ENCODE assay signal across 8 cellular contexts in genomic region chr9:105063665-105064247, GRCh38.
A peak's percentile ranks its signal among the peaks of the same experiment; 100 is the strongest.
DNase-seq lines count a peak whose midpoint lies in the region; ATAC-seq, FAIRE-seq and TF ChIP-seq lines count a peak whose summit lies in the region.

No MANE protein-coding gene starts in this region.

- intact Hi-C loops in ascending aorta (cut with DNase I), result loop anchor here (2.0 kb wide), 2 partner anchors 71 to 137 kb away; no protein-coding TSS in a partner anchor
- intact Hi-C loops in left colon (cut with DNase I, micrococcal nuclease), result loop anchor here in 1 of 2 donors (5.0 kb wide), 1 partner anchor 71 kb away; no protein-coding TSS in a partner anchor
- intact Hi-C loops in testis (cut with DNase I; ENCODE audit: low total_unique reads), result loop anchor here (10.0 kb wide), 1 partner anchor 69 kb away; no protein-coding TSS in a partner anchor

- H3K27me3 ChIP-seq in ascending aorta (no peaks in the 10 kb centered on the region), testis (no peaks in the 10 kb centered on the region)

- ATAC-seq in HG02938 (IDR thresholded peaks at IDR 0.05; ENCODE audit: unreplicated experiment), result peak; percentile 60
- ATAC-seq in left colon, result peak; percentile 9
- no peak for ATAC-seq in HG02798 (IDR thresholded peaks at IDR 0.05; ENCODE audit: poor library complexity, unreplicated experiment)

- H3K9me3 ChIP-seq in ascending aorta, result no peaks in the 10 kb centered on the region
- no peaks in the 10 kb centered on the region for H3K9me3 ChIP-seq in testis

- TF ChIP-seq CTCF in ascending aorta (IDR thresholded peaks at IDR 0.05), result no peak
- TF ChIP-seq CTCF in testis (IDR thresholded peaks at IDR 0.05), result no peak
- TF ChIP-seq CTCF in D721Med (IDR thresholded peaks at IDR 0.05; ENCODE audit: insufficient read depth, missing control alignments), result no peak

- H3K4me3 ChIP-seq in ascending aorta (no peak overlapping the region), testis (no peak overlapping the region)

- no peak for TF ChIP-seq POLR2A in testis (IDR thresholded peaks at IDR 0.05)

- no peak for FAIRE-seq in D721Med (lab: Jason Lieb, UNC)

- H3K36me3 ChIP-seq in ascending aorta (no peaks in the 10 kb centered on the region), testis (ENCODE audit: low read depth, missing control alignments) (no peaks in the 10 kb centered on the region)

- H3K4me1 ChIP-seq in ascending aorta (peaks cover 11 to 16% of the 10 kb centered on the region in 2 donors), testis (peaks cover 31% of the 10 kb centered on the region)

- CTCF ChIA-PET in HEK293T (lab: Yijun Ruan, JAX), result no interaction called here

- DNase-seq in EL, result peak; percentile 67
- no peak for DNase-seq in ascending aorta (ENCODE audit: low spot score in 2 of 2)
- DNase-seq in left colon, result peak; percentile 22 to 34
- DNase-seq in testis, result peak; percentile 34
- no peak for DNase-seq in D721Med (ENCODE audit: insufficient read length, low spot score)
- no peak for DNase-seq in HEK293T (ENCODE audit: extremely low spot score)

- POLR2A ChIA-PET in HEK293T (lab: Yijun Ruan, JAX), result no interaction called here

- H3K27ac ChIP-seq in ascending aorta (peak overlapping the region; percentile 88 to 92), testis (peak overlapping the region; percentile 77 to 83)

- 51% methylated on average over 8 of the region's 8 CpGs for WGBS in testis, 2 donors

TF ChIP-seq in HEK293T, 16 proteins besides CTCF, POLR2A, EP300 and RAD21:
- TF ChIP-seq LEF1 (IDR thresholded peaks at IDR 0.05; ENCODE audit: borderline replicate concordance) (no peak), L3MBTL2 (conservative IDR thresholded peaks at IDR 0.05) (no peak), ARNT (IDR thresholded peaks at IDR 0.05) (no peak), PKNOX1 (IDR thresholded peaks at IDR 0.05) (no peak), HDGF (IDR thresholded peaks at IDR 0.05; ENCODE audit: borderline replicate concordance) (no peak), TARDBP (IDR thresholded peaks at IDR 0.05) (no peak), FOXK2 (IDR thresholded peaks at IDR 0.05) (no peak), BHLHE40 (IDR thresholded peaks at IDR 0.05; ENCODE audit: borderline replicate concordance) (no peak)
TF ChIP-seq in HEK293T: peak in this region for 0.

Comparison
In these comparisons a context has a peak if more than half of its experiments do, and no peak if none do; other contexts are left out.
1. DNase-seq: peak in EL (single experiment), left colon (2 of 2) and testis (single experiment); none in ascending aorta (0 of 2), D721Med (single experiment) and HEK293T (single experiment).